In the genomic region with DNA sequence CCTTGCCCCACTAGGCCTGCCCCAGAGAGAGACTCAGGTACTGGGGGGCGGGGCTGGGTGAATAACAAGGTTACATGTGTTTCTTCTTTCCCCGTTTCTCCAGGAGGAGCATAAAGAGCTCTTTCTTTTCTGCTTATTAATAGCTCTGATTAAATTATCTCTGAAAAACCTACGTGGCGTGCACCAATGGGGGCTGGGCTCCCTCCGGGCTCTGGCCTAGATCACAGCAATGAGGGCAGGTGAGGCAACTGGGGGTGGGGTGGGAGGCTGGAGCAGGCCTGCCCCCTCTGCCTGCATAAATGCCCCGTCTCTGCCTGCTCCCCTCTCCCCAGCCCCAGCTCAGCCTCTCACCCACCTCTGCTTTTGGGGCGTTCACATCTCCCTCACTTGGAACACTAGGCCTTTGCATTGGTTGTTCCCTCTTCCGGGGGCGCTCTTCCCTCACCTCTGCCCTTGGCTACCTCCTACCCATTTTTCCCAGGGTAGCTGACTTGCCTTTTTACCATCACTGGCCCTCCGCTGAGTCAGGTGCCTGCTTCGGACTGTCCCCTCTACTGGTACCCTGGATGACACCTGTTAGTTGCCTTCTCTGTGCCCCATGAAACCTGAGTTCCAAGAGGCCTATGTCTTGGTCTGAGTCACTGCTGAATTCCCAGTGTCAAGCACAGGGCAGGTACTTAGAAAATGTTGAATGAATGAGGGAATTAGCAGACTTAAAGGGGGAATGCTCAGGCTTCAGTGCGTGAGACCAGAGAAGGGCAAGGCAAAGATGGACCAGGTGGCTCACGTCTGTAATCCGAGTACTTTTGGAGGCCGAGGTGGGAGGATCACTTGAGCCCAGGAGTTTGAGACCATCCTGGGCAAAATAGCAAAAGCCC, we compare ENCODE assay signal across 2 cellular contexts.
TF ChIP-seq lines count a peak whose summit lies in the region.

No MANE protein-coding gene starts in this region.

TF ChIP-seq in SK-N-SH, 30 proteins besides CTCF, POLR2A, EP300 and RAD21:
- no peak for TF ChIP-seq POLR2AphosphoS5 (IDR thresholded peaks at IDR 0.05; ENCODE audit: low read depth, low read length)
- peak; percentile 13 for TF ChIP-seq CHD2 (IDR thresholded peaks at IDR 0.05; ENCODE audit: low read length, partially characterized antibody)
- no peak for TF ChIP-seq FOXM1 (IDR thresholded peaks at IDR 0.05; ENCODE audit: low read depth)
- TF ChIP-seq, protein P1, sequence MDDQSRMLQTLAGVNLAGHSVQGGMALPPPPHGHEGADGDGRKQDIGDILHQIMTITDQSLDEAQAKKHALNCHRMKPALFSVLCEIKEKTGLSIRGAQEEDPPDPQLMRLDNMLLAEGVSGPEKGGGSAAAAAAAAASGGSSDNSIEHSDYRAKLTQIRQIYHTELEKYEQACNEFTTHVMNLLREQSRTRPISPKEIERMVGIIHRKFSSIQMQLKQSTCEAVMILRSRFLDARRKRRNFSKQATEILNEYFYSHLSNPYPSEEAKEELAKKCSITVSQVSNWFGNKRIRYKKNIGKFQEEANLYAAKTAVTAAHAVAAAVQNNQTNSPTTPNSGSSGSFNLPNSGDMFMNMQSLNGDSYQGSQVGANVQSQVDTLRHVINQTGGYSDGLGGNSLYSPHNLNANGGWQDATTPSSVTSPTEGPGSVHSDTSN (IDR thresholded peaks at IDR 0.05), result no peak
- TF ChIP-seq, protein P2, sequence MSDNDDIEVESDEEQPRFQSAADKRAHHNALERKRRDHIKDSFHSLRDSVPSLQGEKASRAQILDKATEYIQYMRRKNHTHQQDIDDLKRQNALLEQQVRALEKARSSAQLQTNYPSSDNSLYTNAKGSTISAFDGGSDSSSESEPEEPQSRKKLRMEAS (IDR thresholded peaks at IDR 0.05; ENCODE audit: low read depth), result no peak
TF ChIP-seq in SK-N-SH: peak in this region for 1.

TF ChIP-seq in SK-N-SH treated with all-trans-retinoic acid at 6 μM for 48 hours, 23 proteins besides CTCF, POLR2A, EP300 and RAD21:
- TF ChIP-seq, protein P3, sequence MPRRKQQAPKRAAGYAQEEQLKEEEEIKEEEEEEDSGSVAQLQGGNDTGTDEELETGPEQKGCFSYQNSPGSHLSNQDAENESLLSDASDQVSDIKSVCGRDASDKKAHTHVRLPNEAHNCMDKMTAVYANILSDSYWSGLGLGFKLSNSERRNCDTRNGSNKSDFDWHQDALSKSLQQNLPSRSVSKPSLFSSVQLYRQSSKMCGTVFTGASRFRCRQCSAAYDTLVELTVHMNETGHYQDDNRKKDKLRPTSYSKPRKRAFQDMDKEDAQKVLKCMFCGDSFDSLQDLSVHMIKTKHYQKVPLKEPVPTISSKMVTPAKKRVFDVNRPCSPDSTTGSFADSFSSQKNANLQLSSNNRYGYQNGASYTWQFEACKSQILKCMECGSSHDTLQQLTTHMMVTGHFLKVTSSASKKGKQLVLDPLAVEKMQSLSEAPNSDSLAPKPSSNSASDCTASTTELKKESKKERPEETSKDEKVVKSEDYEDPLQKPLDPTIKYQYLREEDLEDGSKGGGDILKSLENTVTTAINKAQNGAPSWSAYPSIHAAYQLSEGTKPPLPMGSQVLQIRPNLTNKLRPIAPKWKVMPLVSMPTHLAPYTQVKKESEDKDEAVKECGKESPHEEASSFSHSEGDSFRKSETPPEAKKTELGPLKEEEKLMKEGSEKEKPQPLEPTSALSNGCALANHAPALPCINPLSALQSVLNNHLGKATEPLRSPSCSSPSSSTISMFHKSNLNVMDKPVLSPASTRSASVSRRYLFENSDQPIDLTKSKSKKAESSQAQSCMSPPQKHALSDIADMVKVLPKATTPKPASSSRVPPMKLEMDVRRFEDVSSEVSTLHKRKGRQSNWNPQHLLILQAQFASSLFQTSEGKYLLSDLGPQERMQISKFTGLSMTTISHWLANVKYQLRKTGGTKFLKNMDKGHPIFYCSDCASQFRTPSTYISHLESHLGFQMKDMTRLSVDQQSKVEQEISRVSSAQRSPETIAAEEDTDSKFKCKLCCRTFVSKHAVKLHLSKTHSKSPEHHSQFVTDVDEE (CRISPR knock-in tag; IDR thresholded peaks at IDR 0.05), result no peak
- TF ChIP-seq GLIS3 (CRISPR knock-in tag; IDR thresholded peaks at IDR 0.05) (no peak), ISL1 (CRISPR knock-in tag; IDR thresholded peaks at IDR 0.05) (no peak), TCF4 (CRISPR knock-in tag; IDR thresholded peaks at IDR 0.05; ENCODE audit: borderline replicate concordance) (no peak), ZFP30 (CRISPR knock-in tag; IDR thresholded peaks at IDR 0.05) (no peak), TOX (CRISPR knock-in tag; IDR thresholded peaks at IDR 0.05; ENCODE audit: borderline replicate concordance) (no peak), ESRRG (CRISPR knock-in tag; IDR thresholded peaks at IDR 0.05) (no peak), ZNF565 (CRISPR knock-in tag; conservative IDR thresholded peaks at IDR 0.05; ENCODE audit: low read depth) (no peak), ZFP3 (CRISPR knock-in tag; IDR thresholded peaks at IDR 0.05) (no peak), ZNF8 (CRISPR knock-in tag; IDR thresholded peaks at IDR 0.05) (no peak), ARNTL (CRISPR knock-in tag; IDR thresholded peaks at IDR 0.05; ENCODE audit: borderline replicate concordance, low read depth) (no peak), PPARA (CRISPR knock-in tag; IDR thresholded peaks at IDR 0.05; ENCODE audit: borderline replicate concordance) (no peak), CSDC2 (CRISPR knock-in tag; IDR thresholded peaks at IDR 0.05) (no peak), OSR1 (CRISPR knock-in tag; IDR thresholded peaks at IDR 0.05) (no peak), ZNF70 (CRISPR knock-in tag; IDR thresholded peaks at IDR 0.05) (no peak), BACH2 (CRISPR knock-in tag; IDR thresholded peaks at IDR 0.05; ENCODE audit: borderline replicate concordance) (no peak)
- TF ChIP-seq, protein P4, sequence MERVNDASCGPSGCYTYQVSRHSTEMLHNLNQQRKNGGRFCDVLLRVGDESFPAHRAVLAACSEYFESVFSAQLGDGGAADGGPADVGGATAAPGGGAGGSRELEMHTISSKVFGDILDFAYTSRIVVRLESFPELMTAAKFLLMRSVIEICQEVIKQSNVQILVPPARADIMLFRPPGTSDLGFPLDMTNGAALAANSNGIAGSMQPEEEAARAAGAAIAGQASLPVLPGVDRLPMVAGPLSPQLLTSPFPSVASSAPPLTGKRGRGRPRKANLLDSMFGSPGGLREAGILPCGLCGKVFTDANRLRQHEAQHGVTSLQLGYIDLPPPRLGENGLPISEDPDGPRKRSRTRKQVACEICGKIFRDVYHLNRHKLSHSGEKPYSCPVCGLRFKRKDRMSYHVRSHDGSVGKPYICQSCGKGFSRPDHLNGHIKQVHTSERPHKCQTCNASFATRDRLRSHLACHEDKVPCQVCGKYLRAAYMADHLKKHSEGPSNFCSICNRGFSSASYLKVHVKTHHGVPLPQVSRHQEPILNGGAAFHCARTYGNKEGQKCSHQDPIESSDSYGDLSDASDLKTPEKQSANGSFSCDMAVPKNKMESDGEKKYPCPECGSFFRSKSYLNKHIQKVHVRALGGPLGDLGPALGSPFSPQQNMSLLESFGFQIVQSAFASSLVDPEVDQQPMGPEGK (CRISPR knock-in tag; IDR thresholded peaks at IDR 0.05; ENCODE audit: borderline replicate concordance), result no peak
- TF ChIP-seq, protein P5, sequence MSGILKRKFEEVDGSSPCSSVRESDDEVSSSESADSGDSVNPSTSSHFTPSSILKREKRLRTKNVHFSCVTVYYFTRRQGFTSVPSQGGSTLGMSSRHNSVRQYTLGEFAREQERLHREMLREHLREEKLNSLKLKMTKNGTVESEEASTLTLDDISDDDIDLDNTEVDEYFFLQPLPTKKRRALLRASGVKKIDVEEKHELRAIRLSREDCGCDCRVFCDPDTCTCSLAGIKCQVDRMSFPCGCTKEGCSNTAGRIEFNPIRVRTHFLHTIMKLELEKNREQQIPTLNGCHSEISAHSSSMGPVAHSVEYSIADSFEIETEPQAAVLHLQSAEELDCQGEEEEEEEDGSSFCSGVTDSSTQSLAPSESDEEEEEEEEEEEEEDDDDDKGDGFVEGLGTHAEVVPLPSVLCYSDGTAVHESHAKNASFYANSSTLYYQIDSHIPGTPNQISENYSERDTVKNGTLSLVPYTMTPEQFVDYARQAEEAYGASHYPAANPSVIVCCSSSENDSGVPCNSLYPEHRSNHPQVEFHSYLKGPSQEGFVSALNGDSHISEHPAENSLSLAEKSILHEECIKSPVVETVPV (CRISPR knock-in tag; IDR thresholded peaks at IDR 0.05), result no peak
- TF ChIP-seq, protein P6, sequence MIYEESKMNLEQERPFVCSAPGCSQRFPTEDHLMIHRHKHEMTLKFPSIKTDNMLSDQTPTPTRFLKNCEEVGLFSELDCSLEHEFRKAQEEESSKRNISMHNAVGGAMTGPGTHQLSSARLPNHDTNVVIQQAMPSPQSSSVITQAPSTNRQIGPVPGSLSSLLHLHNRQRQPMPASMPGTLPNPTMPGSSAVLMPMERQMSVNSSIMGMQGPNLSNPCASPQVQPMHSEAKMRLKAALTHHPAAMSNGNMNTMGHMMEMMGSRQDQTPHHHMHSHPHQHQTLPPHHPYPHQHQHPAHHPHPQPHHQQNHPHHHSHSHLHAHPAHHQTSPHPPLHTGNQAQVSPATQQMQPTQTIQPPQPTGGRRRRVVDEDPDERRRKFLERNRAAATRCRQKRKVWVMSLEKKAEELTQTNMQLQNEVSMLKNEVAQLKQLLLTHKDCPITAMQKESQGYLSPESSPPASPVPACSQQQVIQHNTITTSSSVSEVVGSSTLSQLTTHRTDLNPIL (CRISPR knock-in tag; IDR thresholded peaks at IDR 0.05; ENCODE audit: low read depth), result no peak
- TF ChIP-seq, protein P7, sequence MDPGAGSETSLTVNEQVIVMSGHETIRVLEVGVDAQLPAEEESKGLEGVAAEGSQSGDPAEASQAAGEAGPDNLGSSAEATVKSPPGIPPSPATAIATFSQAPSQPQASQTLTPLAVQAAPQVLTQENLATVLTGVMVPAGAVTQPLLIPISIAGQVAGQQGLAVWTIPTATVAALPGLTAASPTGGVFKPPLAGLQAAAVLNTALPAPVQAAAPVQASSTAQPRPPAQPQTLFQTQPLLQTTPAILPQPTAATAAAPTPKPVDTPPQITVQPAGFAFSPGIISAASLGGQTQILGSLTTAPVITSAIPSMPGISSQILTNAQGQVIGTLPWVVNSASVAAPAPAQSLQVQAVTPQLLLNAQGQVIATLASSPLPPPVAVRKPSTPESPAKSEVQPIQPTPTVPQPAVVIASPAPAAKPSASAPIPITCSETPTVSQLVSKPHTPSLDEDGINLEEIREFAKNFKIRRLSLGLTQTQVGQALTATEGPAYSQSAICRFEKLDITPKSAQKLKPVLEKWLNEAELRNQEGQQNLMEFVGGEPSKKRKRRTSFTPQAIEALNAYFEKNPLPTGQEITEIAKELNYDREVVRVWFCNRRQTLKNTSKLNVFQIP (CRISPR knock-in tag; IDR thresholded peaks at IDR 0.05; ENCODE audit: borderline replicate concordance, low read depth), result no peak
